ENCODE assay signal across 8 cellular contexts in genomic region chr6:133923938-133924593, GRCh38. TPM values are rescaled to one million over a fixed set of nuclear protein-coding genes. Genes with fewer than 3 reads are reported as not detected.
DNase-seq lines count a peak whose midpoint lies in the region; ATAC-seq and TF ChIP-seq lines count a peak whose summit lies in the region.

No MANE protein-coding gene starts in this region.

- H4K20me1 ChIP-seq in MM.1S (ENCODE audit: insufficient read depth, low read length), result no peaks in the 10 kb centered on the region

- H3K9me3 ChIP-seq in HAP-1 (no peaks in the 10 kb centered on the region), MM.1S (replicated peaks; ENCODE audit: insufficient read depth, low read length) (no peaks in the 10 kb centered on the region), SJSA1 (replicated peaks) (no peaks in the 10 kb centered on the region), prostate gland (no peaks in the 10 kb centered on the region)

- H3K9me3 Mint-ChIP-seq in activated naive CD8-positive, alpha-beta T cell treated with anti-CD3 and anti-CD28 coated beads for 36 hours, result no peaks in the 10 kb centered on the region

- intact Hi-C loops in Right ventricle myocardium superior (cut with DNase I) (loop anchor here (2.0 to 10.0 kb wide), 2 partner anchors 141 to 173 kb away; no protein-coding TSS in a partner anchor), prostate gland (cut with DNase I) (loop anchor here (1.0 to 10.0 kb wide), 4 partner anchors 48 to 959 kb away; no protein-coding TSS in a partner anchor)

- no peaks in the 10 kb centered on the region for H3K36me3 ChIP-seq in HAP-1 (replicated peaks)
- no peaks in the 10 kb centered on the region for H3K36me3 ChIP-seq in MM.1S (replicated peaks; ENCODE audit: insufficient read depth, low read length)
- no peaks in the 10 kb centered on the region for H3K36me3 ChIP-seq in SJSA1
- no peaks in the 10 kb centered on the region for H3K36me3 ChIP-seq in prostate gland

- H3K36me3 Mint-ChIP-seq in activated naive CD8-positive, alpha-beta T cell treated with anti-CD3 and anti-CD28 coated beads for 36 hours, result no peaks in the 10 kb centered on the region

- no peak overlapping the region for H3K4me2 ChIP-seq in MM.1S (ENCODE audit: low read depth, low read length)

- no peaks in the 10 kb centered on the region for H3F3A ChIP-seq in MM.1S (ENCODE audit: insufficient read depth, low read length)

- TF ChIP-seq CTCF in MM.1S (IDR thresholded peaks at IDR 0.05; ENCODE audit: low read length) (peak; percentile 84), prostate gland (IDR thresholded peaks at IDR 0.05) (peak; percentile 49 to 90 (median 82))

- peaks cover 53% of the 10 kb centered on the region for H3K27me3 Mint-ChIP-seq in activated naive CD8-positive, alpha-beta T cell treated with anti-CD3 and anti-CD28 coated beads for 36 hours

- H3K4me1 Mint-ChIP-seq in activated naive CD8-positive, alpha-beta T cell treated with anti-CD3 and anti-CD28 coated beads for 36 hours, result no peaks in the 10 kb centered on the region

- WGBS in prostate gland, result 33% methylated on average over 6 of the region's 6 CpGs

- no peak for TF ChIP-seq POLR2A in prostate gland (IDR thresholded peaks at IDR 0.05)

- no peak overlapping the region for H2AFZ ChIP-seq in MM.1S (ENCODE audit: low read length)

- ATAC-seq in Right ventricle myocardium superior (ENCODE audit: poor library complexity) (peak; percentile 93), GM21737 (IDR thresholded peaks at IDR 0.05; ENCODE audit: unreplicated experiment) (no peak)

- no peaks in the 10 kb centered on the region for H3K9me2 ChIP-seq in MM.1S (replicated peaks; ENCODE audit: insufficient read depth, low read length)

- no peak overlapping the region for H3K27ac ChIP-seq in MM.1S (ENCODE audit: low read length)
- no peak overlapping the region for H3K27ac ChIP-seq in SJSA1
- no peak overlapping the region for H3K27ac ChIP-seq in prostate gland

- H3K4me3 Mint-ChIP-seq in activated naive CD8-positive, alpha-beta T cell treated with anti-CD3 and anti-CD28 coated beads for 36 hours, result no peak overlapping the region

- H3K4me3 ChIP-seq in HAP-1, result no peak overlapping the region
- no peak overlapping the region for H3K4me3 ChIP-seq in MM.1S (ENCODE audit: low read length)
- no peak overlapping the region for H3K4me3 ChIP-seq in SJSA1
- no peak overlapping the region for H3K4me3 ChIP-seq in prostate gland

- H3K9ac ChIP-seq in MM.1S (ENCODE audit: low read length), result no peak overlapping the region

- peaks cover 29% of the 10 kb centered on the region for H3K27me3 ChIP-seq in HAP-1 (ENCODE audit: low read depth)
- H3K27me3 ChIP-seq in MM.1S (replicated peaks; ENCODE audit: insufficient read depth, low read length), result no peaks in the 10 kb centered on the region
- H3K27me3 ChIP-seq in SJSA1 (replicated peaks), result no peaks in the 10 kb centered on the region; the same call in 1 of the 2 replicates
- H3K27me3 ChIP-seq in prostate gland (replicated peaks; ENCODE audit: insufficient read depth), result no peaks in the 10 kb centered on the region

- no peaks in the 10 kb centered on the region for H3K4me1 ChIP-seq in HAP-1
- H3K4me1 ChIP-seq in MM.1S (ENCODE audit: low read length), result peaks cover 4% of the 10 kb centered on the region; the same call in 1 of the 2 replicates
- H3K4me1 ChIP-seq in SJSA1 (replicated peaks), result no peaks in the 10 kb centered on the region
- no peaks in the 10 kb centered on the region for H3K4me1 ChIP-seq in prostate gland (replicated peaks)

- no peaks in the 10 kb centered on the region for H3K79me2 ChIP-seq in MM.1S (ENCODE audit: low read length)

- no peak overlapping the region for H3K27ac Mint-ChIP-seq in activated naive CD8-positive, alpha-beta T cell treated with anti-CD3 and anti-CD28 coated beads for 36 hours

- in situ Hi-C loops in HAP-1 (cut with MboI; ENCODE audit: low sequenced_read_pairs), result loop anchor here (5.0 kb wide), 1 partner anchor 173 kb away; no protein-coding TSS in a partner anchor

- DNase-seq in GM04503 (ENCODE audit: low read depth) (peak; percentile 28), HAP-1 (ENCODE audit: low spot score in 2 of 2) (peak; percentile 71 to 78), MM.1S (peak; percentile 62), SJSA1 (ENCODE audit: low read depth in 1 of 2, low spot score in 2 of 2) (peak; percentile 58 to 76), Right ventricle myocardium superior (no peak), prostate gland (ENCODE audit: low spot score) (peak; percentile 76)
- DNase-seq in activated naive CD8-positive, alpha-beta T cell treated with anti-CD3 and anti-CD28 coated beads for 36 hours, result peak; percentile 38

RNA-seq across cellular contexts. Expression of gene TBPL1, which starts 29.0 kb away (rescaled TPM):
- 48.2 and 65.6 TPM in 2 replicates for total RNA-seq in SJSA1 (2014; rRNA removed; shearing (Covaris generic))
- 10 to 100 TPM; 46.5 to 51.4 TPM for total RNA-seq in activated naive CD8-positive, alpha-beta T cell treated with anti-CD3 and anti-CD28 coated beads for 36 hours
- total RNA-seq in Right ventricle myocardium superior (13.4 TPM), prostate gland (10 to 100 TPM; 27.7 to 30.8 TPM)

RNA-seq across cellular contexts. Expression of gene TCF21, which starts 35.2 kb away (rescaled TPM):
- total RNA-seq in SJSA1 (2014; rRNA removed; shearing (Covaris generic)), result 0.08 TPM in 1 of 2 replicates, not detected in the other
- total RNA-seq in activated naive CD8-positive, alpha-beta T cell treated with anti-CD3 and anti-CD28 coated beads for 36 hours, result not detected
- 4.1 TPM for total RNA-seq in Right ventricle myocardium superior
- total RNA-seq in prostate gland, result 1 to 10 TPM; 4.9 to 9.7 TPM
